ENCODE assay signal across 8 cellular contexts in genomic region chr11:95788921-95789505, GRCh38. TPM values are rescaled to one million over a fixed set of nuclear protein-coding genes. Genes with fewer than 3 reads are reported as not detected.
DNase-seq lines count a peak whose midpoint lies in the region; FAIRE-seq and TF ChIP-seq lines count a peak whose summit lies in the region.

No MANE protein-coding gene starts in this region.

- H3K36me3 Mint-ChIP-seq in mesothelial cell of epicardium: peaks cover 20% of the 10 kb centered on the region

- H3K4me1 Mint-ChIP-seq in mesothelial cell of epicardium: peaks cover 30% of the 10 kb centered on the region

- H3K4me3 Mint-ChIP-seq in mesothelial cell of epicardium: peak overlapping the region; percentile 99

- H3K4me1 ChIP-seq in ectodermal cell (ENCODE audit: control insufficient read depth, insufficient read depth, low read length) (peaks cover 7% of the 10 kb centered on the region), subcutaneous abdominal adipose tissue (ENCODE audit: control insufficient read depth in 5 of 5, insufficient read depth in 5 of 5, low read length in 5 of 5) (peaks cover 2 to 30% (median 25%) of the 10 kb centered on the region in 5 donors)

- H3K4me3 ChIP-seq in ectodermal cell (ENCODE audit: insufficient read depth, low read depth, low read length) (peak overlapping the region; percentile 79), subcutaneous abdominal adipose tissue (ENCODE audit: low read depth in 1 of 5, low read length in 5 of 5) (peak overlapping the region; percentile 85 to 98 (median 95))

- H3K9me3 Mint-ChIP-seq in mesothelial cell of epicardium: no peaks in the 10 kb centered on the region

- WGBS in ectodermal cell, 2 experiments: 1% methylated on average over 34 of the region's 34 CpGs

- TF ChIP-seq CTCF in mesothelial cell of epicardium (IDR thresholded peaks at IDR 0.05; ENCODE audit: unreplicated experiment): peak; percentile 9

- H3K27me3 ChIP-seq in ectodermal cell (ENCODE audit: control insufficient read depth, insufficient read depth, low read length, poor library complexity, severe bottlenecking): no peaks in the 10 kb centered on the region
- H3K27me3 ChIP-seq in subcutaneous abdominal adipose tissue (ENCODE audit: control insufficient read depth in 5 of 5, insufficient read depth in 4 of 5, low read length in 5 of 5): no peaks in the 10 kb centered on the region

- peaks cover 7% of the 10 kb centered on the region for H3K36me3 ChIP-seq in ectodermal cell (ENCODE audit: control insufficient read depth, insufficient read depth, low read length)
- peaks cover 19 to 27% (median 25%) of the 10 kb centered on the region in 5 donors for H3K36me3 ChIP-seq in subcutaneous abdominal adipose tissue (ENCODE audit: control insufficient read depth in 5 of 5, insufficient read depth in 5 of 5, low read length in 5 of 5)

- H3K9ac ChIP-seq in subcutaneous abdominal adipose tissue (ENCODE audit: low read length in 5 of 5): peak overlapping the region; percentile 70 to 97 (median 92)

- peak overlapping the region; percentile 99 for H3K27ac ChIP-seq in ectodermal cell (ENCODE audit: insufficient read depth, low read depth, low read length, poor library complexity, severe bottlenecking)
- peak overlapping the region; percentile 99 for H3K27ac ChIP-seq in subcutaneous abdominal adipose tissue (ENCODE audit: low read depth, low read length)

- peak; percentile 3 for DNase-seq in activated CD4-positive, CD25-positive, alpha-beta regulatory T cell treated with anti-CD3 and anti-CD28 coated beads, Interleukin-2, amount 50 U/mL, for 16 hours (ENCODE audit: low read depth, low spot score)
- DNase-seq in activated CD4-positive, CD25-positive, alpha-beta regulatory T cell treated with anti-CD3 and anti-CD28 coated beads, Interleukin-2, amount 50 U/mL, for 72 hours: no peak
- peak; percentile 16 for DNase-seq in HuH-7 (ENCODE audit: low spot score)
- DNase-seq in T-helper 9 cell: peak; percentile 19
- peak; percentile 21 to 65 for DNase-seq in mesothelial cell of epicardium (ENCODE audit: low spot score in 2 of 2, unreplicated experiment in 2 of 2)
- DNase-seq in RCC 7860 (ENCODE audit: low spot score): no peak

- H3K27me3 Mint-ChIP-seq in mesothelial cell of epicardium (ENCODE audit: low read depth): no peaks in the 10 kb centered on the region

- H3K9me3 ChIP-seq in ectodermal cell (ENCODE audit: control insufficient read depth, low read length) (no peaks in the 10 kb centered on the region), subcutaneous abdominal adipose tissue (ENCODE audit: control insufficient read depth in 5 of 5, low read length in 5 of 5) (no peaks in the 10 kb centered on the region)

- H3K27ac Mint-ChIP-seq in mesothelial cell of epicardium: peak overlapping the region; percentile 93

- no peak for FAIRE-seq in RCC 7860 (lab: Jason Lieb, UNC)

RNA-seq across cellular contexts. Expression of gene FAM76B, which starts 0.6 kb away (rescaled TPM):
- polyA plus RNA-seq in ectodermal cell (2013, experiment 1 of 4): 37.6 TPM
- polyA plus RNA-seq in ectodermal cell (2013, experiment 2 of 4): 38.2 TPM
- polyA plus RNA-seq in ectodermal cell (2013, experiment 3 of 4): 45.1 TPM
- polyA plus RNA-seq in ectodermal cell (2013, experiment 4 of 4): 48.4 TPM
- total RNA-seq in mesothelial cell of epicardium: 37.3 to 46.1 TPM (median 38.7 TPM) in 3 replicates

RNA-seq across cellular contexts. Expression of gene CEP57, which starts 1.3 kb away (rescaled TPM):
- 88.9 TPM for polyA plus RNA-seq in ectodermal cell (2013, experiment 1 of 4)
- polyA plus RNA-seq in ectodermal cell (2013, experiment 2 of 4): 78.0 TPM
- 66.7 TPM for polyA plus RNA-seq in ectodermal cell (2013, experiment 3 of 4)
- 69.5 TPM for polyA plus RNA-seq in ectodermal cell (2013, experiment 4 of 4)
- total RNA-seq in mesothelial cell of epicardium: 74.2 to 78.3 TPM (median 75.5 TPM) in 3 replicates

Comparison
In these comparisons a context has a peak if more than half of its experiments do, and no peak if none do; other contexts are left out.
1. DNase-seq: peak in activated CD4-positive, CD25-positive, alpha-beta regulatory T cell treated with anti-CD3 and anti-CD28 coated beads, Interleukin-2, amount 50 U/mL, for 16 hours (single experiment), HuH-7 (single experiment), T-helper 9 cell (single experiment) and mesothelial cell of epicardium (2 of 2); none in activated CD4-positive, CD25-positive, alpha-beta regulatory T cell treated with anti-CD3 and anti-CD28 coated beads, Interleukin-2, amount 50 U/mL, for 72 hours (single experiment) and RCC 7860 (single experiment).